Comparison of ENCODE assay signal across 34 cellular contexts in genomic region chr2:35827086-35827485, GRCh38.
"Had no signal": no experiment of that assay in that cellular context is flagged by ENCODE, and none has a peak within 500 bp of the region (broad histone marks: within the 10 kb centered on the region; RNA-seq: fewer than 3 reads in every experiment).

No MANE protein-coding gene starts in this region.

- H3K4me1 Mint-ChIP-seq: activated B cell treated with CpG ODN at 0.5 μM for 24 hours; activated CD4-positive, alpha-beta T cell treated with anti-CD3 and anti-CD28 coated beads, Interleukin-2, amount 10 ng/mL, durations not matched to agents 24 days and 14 days; activated naive CD8-positive, alpha-beta T cell treated with anti-CD3 and anti-CD28 coated beads for 36 hours; activated T-helper 17 cell treated with anti-CD3 and anti-CD28 coated beads, Interleukin-2, amount 50 U/mL, for 72 hours; T-cell had no signal

- ATAC-seq: activated CD8-positive, alpha-beta T cell treated with anti-CD3 and anti-CD28 coated beads for 36 hours; activated naive CD4-positive, alpha-beta T cell treated with anti-CD3 and anti-CD28 coated beads, Interleukin-2, amount 50 U/mL, for 72 hours; activated T-cell treated with anti-CD3 and anti-CD28 coated beads, Interleukin-2, amount 50 U/mL, for 4 hours; activated T-cell treated with anti-CD3 and anti-CD28 coated beads, Interleukin-2, amount 50 U/mL, for 72 hours; activated T-helper 17 cell treated with anti-CD3 and anti-CD28 coated beads, Interleukin-2, amount 50 U/mL, for 72 hours; body of pancreas; T-cell had no signal

- H3K36me3 ChIP-seq: adrenal gland, brain microvascular endothelial cell, breast epithelium had no signal

- H3K9me3 ChIP-seq: adrenal gland, body of pancreas, breast epithelium had no signal

- H3K4me3 Mint-ChIP-seq: activated B cell treated with CpG ODN at 0.5 μM for 24 hours; activated CD4-positive, alpha-beta memory T cell treated with anti-CD3 and anti-CD28 coated beads for 36 hours; activated CD4-positive, alpha-beta T cell treated with anti-CD3 and anti-CD28 coated beads, Interleukin-2, amount 10 ng/mL, durations not matched to agents 24 days and 14 days; activated CD8-positive, alpha-beta T cell treated with anti-CD3 and anti-CD28 coated beads for 36 hours; activated naive CD4-positive, alpha-beta T cell treated with anti-CD3 and anti-CD28 coated beads for 36 hours; activated naive CD8-positive, alpha-beta T cell treated with anti-CD3 and anti-CD28 coated beads for 36 hours; activated T-cell treated with anti-CD3 and anti-CD28 coated beads, Interleukin-2, amount 50 U/mL, for 4 hours; activated T-cell treated with anti-CD3 and anti-CD28 coated beads, Interleukin-2, amount 50 U/mL, for 72 hours; activated T-helper 1 cell treated with anti-CD3 and anti-CD28 coated beads, Interleukin-12 subunit alpha, Interleukin-12 subunit beta, Interleukin-2, Interleukin-4 antibody, amounts not matched to agents 30 ng/mL and 10 ng/mL and 1 ng/mL, durations not matched to agents 14 hours and 24 hours and 36 hours; activated T-helper 17 cell treated with anti-CD3 and anti-CD28 coated beads, Interleukin-2, amount 50 U/mL, for 72 hours; T-cell; T-helper 2 cell treated with Interferon-gamma antibody and Interleukin-4, amounts not matched to agents 5 μg/mL and 100 μg/mL, for 36 hours had no signal

- DNase-seq: activated B cell treated with CpG ODN at 0.5 μM for 24 hours; activated CD4-positive, alpha-beta memory T cell treated with anti-CD3 and anti-CD28 coated beads for 36 hours; activated CD4-positive, alpha-beta T cell treated with anti-CD3 and anti-CD28 coated beads for 4 hours; activated CD4-positive, alpha-beta T cell treated with anti-CD3 and anti-CD28 coated beads, Interleukin-2, amount 10 ng/mL, durations not matched to agents 24 days and 14 days; activated CD4-positive, alpha-beta T cell treated with anti-CD3 and anti-CD28 coated beads, Interleukin-2, amount 50 U/mL, for 1 hour; activated CD4-positive, alpha-beta T cell treated with anti-CD3 and anti-CD28 coated beads, Interleukin-2, amount 50 U/mL, for 4 hours; activated CD4-positive, CD25-positive, alpha-beta regulatory T cell treated with anti-CD3 and anti-CD28 coated beads, Interleukin-2, amount 50 U/mL, for 72 hours; activated CD8-positive, alpha-beta memory T cell treated with anti-CD3 and anti-CD28 coated beads, Interleukin-2, amount 50 U/mL, for 4 hours; activated CD8-positive, alpha-beta T cell treated with anti-CD3 and anti-CD28 coated beads for 36 hours; activated effector memory CD4-positive, alpha-beta T cell treated with anti-CD3 and anti-CD28 coated beads, Interleukin-2, amount 50 U/mL, for 16 hours; activated gamma-delta T cell treated with Interleukin-2 at 50 U/mL for 16 hours; activated naive CD4-positive, alpha-beta T cell; activated naive CD4-positive, alpha-beta T cell treated with anti-CD3 and anti-CD28 coated beads for 36 hours; activated naive CD4-positive, alpha-beta T cell treated with anti-CD3 and anti-CD28 coated beads, Interleukin-2, amount 50 U/mL, for 16 hours; activated naive CD8-positive, alpha-beta T cell treated with anti-CD3 and anti-CD28 coated beads for 36 hours; activated T-cell treated with anti-CD3 and anti-CD28 coated beads for 4 hours; activated T-cell treated with anti-CD3 and anti-CD28 coated beads, Interleukin-2, amount 50 U/mL, for 1 hour; activated T-cell treated with anti-CD3 and anti-CD28 coated beads, Interleukin-2, amount 50 U/mL, for 4 hours; activated T-cell treated with anti-CD3 and anti-CD28 coated beads, Interleukin-2, amount 50 U/mL, for 72 hours; adrenal gland; amniotic stem cell; aorta; body of pancreas; brain microvascular endothelial cell; central memory CD4-positive, alpha-beta T cell; T-cell; T-helper 2 cell; T-helper 9 cell had no signal

- H3K4me1 ChIP-seq: adrenal gland, body of pancreas, breast epithelium had no signal

- H3K4me3 ChIP-seq: adrenal gland, body of pancreas, breast epithelium had no signal

- H3K27ac ChIP-seq: adrenal gland, body of pancreas, brain microvascular endothelial cell, breast epithelium, VCaP had no signal

- H3K36me3 Mint-ChIP-seq: activated CD4-positive, alpha-beta memory T cell treated with anti-CD3 and anti-CD28 coated beads for 36 hours; activated naive CD4-positive, alpha-beta T cell treated with anti-CD3 and anti-CD28 coated beads, Interleukin-2, amount 50 U/mL, for 72 hours; activated naive CD8-positive, alpha-beta T cell treated with anti-CD3 and anti-CD28 coated beads for 36 hours; T-cell had no signal

- H3K27me3 ChIP-seq: adrenal gland, body of pancreas, brain microvascular endothelial cell, breast epithelium had no signal

- H3K27me3 Mint-ChIP-seq: activated B cell treated with CpG ODN at 0.5 μM for 24 hours; activated CD4-positive, alpha-beta T cell treated with anti-CD3 and anti-CD28 coated beads, Interleukin-2, amount 10 ng/mL, durations not matched to agents 24 days and 14 days had no signal

- H3K27ac Mint-ChIP-seq: activated B cell treated with CpG ODN at 0.5 μM for 24 hours; activated CD4-positive, alpha-beta memory T cell treated with anti-CD3 and anti-CD28 coated beads for 36 hours; activated CD4-positive, alpha-beta T cell treated with anti-CD3 and anti-CD28 coated beads, Interleukin-2, amount 10 ng/mL, durations not matched to agents 24 days and 14 days; activated CD8-positive, alpha-beta T cell treated with anti-CD3 and anti-CD28 coated beads for 36 hours; activated naive CD4-positive, alpha-beta T cell treated with anti-CD3 and anti-CD28 coated beads for 36 hours; activated naive CD4-positive, alpha-beta T cell treated with anti-CD3 and anti-CD28 coated beads, Interleukin-2, amount 50 U/mL, for 72 hours; activated naive CD8-positive, alpha-beta T cell treated with anti-CD3 and anti-CD28 coated beads for 36 hours; activated T-cell treated with anti-CD3 and anti-CD28 coated beads, Interleukin-2, amount 50 U/mL, for 72 hours; activated T-helper 1 cell treated with anti-CD3 and anti-CD28 coated beads, Interleukin-12 subunit alpha, Interleukin-12 subunit beta, Interleukin-2, Interleukin-4 antibody, amounts not matched to agents 30 ng/mL and 10 ng/mL and 1 ng/mL, durations not matched to agents 14 hours and 24 hours and 36 hours; activated T-helper 17 cell treated with anti-CD3 and anti-CD28 coated beads, Interleukin-2, amount 50 U/mL, for 72 hours; T-cell; T-helper 2 cell treated with Interferon-gamma antibody and Interleukin-4, amounts not matched to agents 5 μg/mL and 100 μg/mL, for 36 hours had no signal
